ENCODE assay signal across 1 cellular context in the genomic region with DNA sequence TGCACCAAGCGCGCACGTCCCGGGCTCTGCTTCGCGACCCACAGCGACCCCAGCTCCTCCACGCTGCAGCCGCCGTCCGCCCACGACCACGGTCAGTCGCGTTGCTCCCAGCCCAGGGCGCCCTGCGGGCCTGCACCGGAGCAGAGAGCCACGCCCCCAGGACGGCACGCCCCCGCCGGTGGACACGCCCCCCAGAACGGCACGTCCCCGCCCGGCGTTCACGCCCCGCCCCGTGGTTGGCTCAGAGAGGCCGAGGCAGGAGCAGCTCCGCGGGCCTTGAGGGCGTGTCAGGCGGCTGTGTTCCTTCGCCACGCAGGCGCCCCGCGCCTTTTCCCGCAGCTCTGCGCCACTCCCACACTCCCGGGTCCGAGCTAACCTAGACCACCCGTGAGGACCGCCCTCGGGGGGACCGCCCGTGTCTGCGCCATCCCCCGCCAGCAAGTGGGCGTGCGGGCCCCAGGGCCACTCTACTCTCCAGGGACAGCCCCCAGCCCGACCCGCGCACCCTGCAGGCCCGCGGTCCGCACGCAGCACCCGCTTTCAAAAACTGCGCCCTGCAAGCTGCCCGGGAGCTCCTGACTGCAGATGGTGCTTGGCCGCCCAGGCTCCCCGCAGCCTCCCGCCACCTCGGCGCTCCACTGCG.
TF ChIP-seq lines count a peak whose summit lies in the region.

A gene with protein sequence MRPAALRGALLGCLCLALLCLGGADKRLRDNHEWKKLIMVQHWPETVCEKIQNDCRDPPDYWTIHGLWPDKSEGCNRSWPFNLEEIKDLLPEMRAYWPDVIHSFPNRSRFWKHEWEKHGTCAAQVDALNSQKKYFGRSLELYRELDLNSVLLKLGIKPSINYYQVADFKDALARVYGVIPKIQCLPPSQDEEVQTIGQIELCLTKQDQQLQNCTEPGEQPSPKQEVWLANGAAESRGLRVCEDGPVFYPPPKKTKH (minus strand): TSS at position 107 of the 643 bp plus-strand sequence. CDS start 368 bp downstream, outside the sequence.

TF ChIP-seq in GM12878, 131 proteins besides CTCF, POLR2A, EP300 and RAD21 (continued from another document):
- TF ChIP-seq, protein P1, sequence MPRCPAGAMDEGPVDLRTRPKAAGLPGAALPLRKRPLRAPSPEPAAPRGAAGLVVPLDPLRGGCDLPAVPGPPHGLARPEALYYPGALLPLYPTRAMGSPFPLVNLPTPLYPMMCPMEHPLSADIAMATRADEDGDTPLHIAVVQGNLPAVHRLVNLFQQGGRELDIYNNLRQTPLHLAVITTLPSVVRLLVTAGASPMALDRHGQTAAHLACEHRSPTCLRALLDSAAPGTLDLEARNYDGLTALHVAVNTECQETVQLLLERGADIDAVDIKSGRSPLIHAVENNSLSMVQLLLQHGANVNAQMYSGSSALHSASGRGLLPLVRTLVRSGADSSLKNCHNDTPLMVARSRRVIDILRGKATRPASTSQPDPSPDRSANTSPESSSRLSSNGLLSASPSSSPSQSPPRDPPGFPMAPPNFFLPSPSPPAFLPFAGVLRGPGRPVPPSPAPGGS (IDR thresholded peaks at IDR 0.05; ENCODE audit: borderline replicate concordance, insufficient read depth, low read depth, low read length, poor library complexity, severe bottlenecking) = peak; percentile 11
- no peak for TF ChIP-seq IRF4 (IDR thresholded peaks at IDR 0.05; ENCODE audit: low read depth, low read length)
- peak; percentile 68 for TF ChIP-seq LARP7 (IDR thresholded peaks at IDR 0.05)
- 0 out of 2 replicates have a peak, but pooled peaks have one; percentile 75 for TF ChIP-seq ZNF217 (IDR thresholded peaks at IDR 0.05)
- peak; percentile 66; the same call in 1 of the 2 replicates for TF ChIP-seq BACH1 (IDR thresholded peaks at IDR 0.05; ENCODE audit: borderline replicate concordance)
- 0 out of 2 replicates have a peak, but pooled peaks have one; percentile 12 for TF ChIP-seq NBN (IDR thresholded peaks at IDR 0.05)
- TF ChIP-seq, protein P2, sequence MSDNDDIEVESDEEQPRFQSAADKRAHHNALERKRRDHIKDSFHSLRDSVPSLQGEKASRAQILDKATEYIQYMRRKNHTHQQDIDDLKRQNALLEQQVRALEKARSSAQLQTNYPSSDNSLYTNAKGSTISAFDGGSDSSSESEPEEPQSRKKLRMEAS (IDR thresholded peaks at IDR 0.05; ENCODE audit: low read depth, low read length) = peak; percentile 53; the same call in 1 of the 2 replicates
- TF ChIP-seq HDAC6 (IDR thresholded peaks at IDR 0.05; ENCODE audit: unreplicated experiment) = no peak
- TF ChIP-seq, protein P3, sequence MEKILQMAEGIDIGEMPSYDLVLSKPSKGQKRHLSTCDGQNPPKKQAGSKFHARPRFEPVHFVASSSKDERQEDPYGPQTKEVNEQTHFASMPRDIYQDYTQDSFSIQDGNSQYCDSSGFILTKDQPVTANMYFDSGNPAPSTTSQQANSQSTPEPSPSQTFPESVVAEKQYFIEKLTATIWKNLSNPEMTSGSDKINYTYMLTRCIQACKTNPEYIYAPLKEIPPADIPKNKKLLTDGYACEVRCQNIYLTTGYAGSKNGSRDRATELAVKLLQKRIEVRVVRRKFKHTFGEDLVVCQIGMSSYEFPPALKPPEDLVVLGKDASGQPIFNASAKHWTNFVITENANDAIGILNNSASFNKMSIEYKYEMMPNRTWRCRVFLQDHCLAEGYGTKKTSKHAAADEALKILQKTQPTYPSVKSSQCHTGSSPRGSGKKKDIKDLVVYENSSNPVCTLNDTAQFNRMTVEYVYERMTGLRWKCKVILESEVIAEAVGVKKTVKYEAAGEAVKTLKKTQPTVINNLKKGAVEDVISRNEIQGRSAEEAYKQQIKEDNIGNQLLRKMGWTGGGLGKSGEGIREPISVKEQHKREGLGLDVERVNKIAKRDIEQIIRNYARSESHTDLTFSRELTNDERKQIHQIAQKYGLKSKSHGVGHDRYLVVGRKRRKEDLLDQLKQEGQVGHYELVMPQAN (conservative IDR thresholded peaks at IDR 0.05) = peak; percentile 76
- TF ChIP-seq SMARCA5 (IDR thresholded peaks at IDR 0.05) = peak; percentile 24; the same call in 1 of the 2 replicates
- TF ChIP-seq CHD2 (IDR thresholded peaks at IDR 0.05; ENCODE audit: borderline replicate concordance, low read depth, low read length) = 0 out of 2 replicates have a peak, but pooled peaks have one; percentile 24
- TF ChIP-seq POLR2AphosphoS5 (IDR thresholded peaks at IDR 0.05; ENCODE audit: low read length) = peak; percentile 49; the same call in 1 of the 2 replicates
- peak in 1 of 2 experiments; percentile 75; a peak in 2 of 4 replicates for TF ChIP-seq BHLHE40 (IDR thresholded peaks at IDR 0.05; ENCODE audit: borderline replicate concordance in 1 of 2, low read depth in 2 of 2, low read length in 1 of 2)
- TF ChIP-seq CEBPB (IDR thresholded peaks at IDR 0.05; ENCODE audit: borderline replicate concordance in 1 of 2, low read depth in 2 of 2, low read length in 2 of 2) = no peak
- TF ChIP-seq NRF1 (conservative IDR thresholded peaks at IDR 0.05; ENCODE audit: low read depth, low read length) = peak; percentile 38
- TF ChIP-seq RELA (IDR thresholded peaks at IDR 0.05; ENCODE audit: borderline replicate concordance, partially characterized antibody) = no peak
- TF ChIP-seq, protein P4, sequence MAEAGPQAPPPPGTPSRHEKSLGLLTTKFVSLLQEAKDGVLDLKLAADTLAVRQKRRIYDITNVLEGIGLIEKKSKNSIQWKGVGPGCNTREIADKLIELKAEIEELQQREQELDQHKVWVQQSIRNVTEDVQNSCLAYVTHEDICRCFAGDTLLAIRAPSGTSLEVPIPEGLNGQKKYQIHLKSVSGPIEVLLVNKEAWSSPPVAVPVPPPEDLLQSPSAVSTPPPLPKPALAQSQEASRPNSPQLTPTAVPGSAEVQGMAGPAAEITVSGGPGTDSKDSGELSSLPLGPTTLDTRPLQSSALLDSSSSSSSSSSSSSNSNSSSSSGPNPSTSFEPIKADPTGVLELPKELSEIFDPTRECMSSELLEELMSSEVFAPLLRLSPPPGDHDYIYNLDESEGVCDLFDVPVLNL (IDR thresholded peaks at IDR 0.05; ENCODE audit: low read depth, low read length) = peak; percentile 72
- TF ChIP-seq ZNF207 (IDR thresholded peaks at IDR 0.05; ENCODE audit: borderline replicate concordance) = no peak
